10 cellular contexts compared by ENCODE assay signal in the genomic region with DNA sequence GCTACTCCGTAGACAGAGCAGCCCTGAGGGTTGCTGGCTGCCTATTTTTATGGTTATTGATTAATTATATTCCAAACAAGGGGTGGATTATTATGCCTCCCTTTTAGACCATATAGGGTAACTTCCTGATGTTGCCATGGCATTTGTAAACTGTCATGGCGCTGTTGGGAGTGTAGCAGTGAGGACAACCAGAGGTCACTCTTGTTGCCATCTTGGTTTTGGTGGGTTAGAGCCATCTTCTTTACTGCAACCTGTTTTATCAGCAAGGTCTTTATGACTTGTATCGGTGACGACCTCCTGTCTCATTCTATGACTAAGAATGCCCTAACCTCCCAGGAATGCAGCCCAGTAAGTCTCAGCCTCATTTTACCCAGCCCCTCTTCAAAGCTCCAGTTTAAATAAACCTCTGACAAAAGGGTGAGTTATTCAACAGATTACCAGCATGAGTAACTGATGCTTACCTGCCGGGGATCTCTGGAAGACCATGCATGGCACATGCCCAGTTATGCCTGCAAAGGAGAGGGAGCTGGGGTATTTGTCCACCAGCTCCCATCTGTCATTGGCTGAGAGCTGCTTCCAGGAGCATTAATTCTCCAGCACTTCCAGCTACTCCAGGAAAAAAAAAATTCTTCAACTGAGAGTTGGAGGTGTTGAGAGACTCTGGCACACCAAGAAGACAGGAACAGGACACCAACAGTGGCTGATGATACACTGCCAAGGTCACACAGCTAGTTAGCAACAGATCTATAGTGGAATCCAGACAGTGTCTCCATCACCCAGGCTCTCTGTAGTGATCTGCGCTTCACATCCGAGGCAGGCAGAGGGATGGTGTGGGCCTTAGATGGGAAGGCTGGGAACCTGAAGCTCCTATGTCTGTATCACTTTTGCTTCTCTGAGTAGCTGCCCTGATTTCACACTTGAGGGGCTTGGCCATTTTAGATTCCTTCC. TPM values are rescaled to one million over a fixed set of nuclear protein-coding genes. Genes with fewer than 3 reads are reported as not detected.
DNase-seq lines count a peak whose midpoint lies in the region; ATAC-seq, FAIRE-seq and TF ChIP-seq lines count a peak whose summit lies in the region.
"Had no signal": no experiment of that assay in that cellular context is flagged by ENCODE, and none has a peak within 500 bp of the region (broad histone marks: within the 10 kb centered on the region; RNA-seq: fewer than 3 reads in every experiment).

No MANE protein-coding gene starts in this region.

- H3K36me3 Mint-ChIP-seq in CD8-positive, alpha-beta memory T cell: peaks cover 8 to 43% (median 14%) of the 10 kb centered on the region in 3 donors
- peaks cover 3% of the 10 kb centered on the region for H3K36me3 Mint-ChIP-seq in IgD-negative memory B cell
- peaks cover 19% of the 10 kb centered on the region for H3K36me3 Mint-ChIP-seq in chondrocyte (ENCODE audit: low read depth)

- FAIRE-seq in bronchial epithelial cell (lab: Jason Lieb, UNC): no peak

- no peak for ATAC-seq in GM18498 (IDR thresholded peaks at IDR 0.05; ENCODE audit: unreplicated experiment)

- H2BK5ac ChIP-seq in mesendoderm (ENCODE audit: low read length): no peak overlapping the region

- no peak overlapping the region for H3K4ac ChIP-seq in mesendoderm (ENCODE audit: low read depth, low read length)

- no peak overlapping the region for H2BK15ac ChIP-seq in mesendoderm (replicated peaks; ENCODE audit: low read depth)

- H3K56ac ChIP-seq in mesendoderm (ENCODE audit: low read length): no peak overlapping the region

- H2BK120ac ChIP-seq in mesendoderm (ENCODE audit: low read depth, low read length): no peak overlapping the region

- no peak overlapping the region for H3K18ac ChIP-seq in mesendoderm (ENCODE audit: low read length)

- no peak overlapping the region for H2AK5ac ChIP-seq in mesendoderm (ENCODE audit: low read length)

- no peak overlapping the region for H3K9ac ChIP-seq in mesendoderm (ENCODE audit: low read length)

- no peaks in the 10 kb centered on the region for H3K27me3 Mint-ChIP-seq in CD8-positive, alpha-beta memory T cell
- H3K27me3 Mint-ChIP-seq in IgD-negative memory B cell (no peaks in the 10 kb centered on the region), chondrocyte (ENCODE audit: low read depth) (no peaks in the 10 kb centered on the region)

- H3K4me1 ChIP-seq in CD8-positive, alpha-beta memory T cell (ENCODE audit: insufficient read depth, low read length): peaks cover 53% of the 10 kb centered on the region
- H3K4me1 ChIP-seq in mesendoderm (ENCODE audit: control insufficient read depth, low read depth, low read length): no peaks in the 10 kb centered on the region

- no peaks in the 10 kb centered on the region for H3K79me1 ChIP-seq in mesendoderm (ENCODE audit: low read length)

- peaks cover 20% of the 10 kb centered on the region for H3K36me3 ChIP-seq in CD8-positive, alpha-beta memory T cell (ENCODE audit: insufficient read depth, low read length)
- H3K36me3 ChIP-seq in bronchial epithelial cell (ENCODE audit: control insufficient read depth, insufficient read depth, low read length) (peaks cover 17% of the 10 kb centered on the region), mesendoderm (ENCODE audit: control insufficient read depth, insufficient read depth, low read length) (peaks cover 2% of the 10 kb centered on the region)

- H3K4me1 Mint-ChIP-seq in CD8-positive, alpha-beta memory T cell: peaks cover 33 to 69% (median 50%) of the 10 kb centered on the region in 3 donors
- H3K4me1 Mint-ChIP-seq in IgD-negative memory B cell (peaks cover 8 to 15% (median 13%) of the 10 kb centered on the region in 3 donors), chondrocyte (ENCODE audit: low read depth) (peaks cover 18% of the 10 kb centered on the region)

- no peak overlapping the region for H3K4me2 ChIP-seq in mesendoderm (ENCODE audit: low read length)

- no peak overlapping the region for H3K23ac ChIP-seq in mesendoderm (ENCODE audit: low read length)

- no peaks in the 10 kb centered on the region for H3K79me2 ChIP-seq in mesendoderm (ENCODE audit: control insufficient read depth, insufficient read depth, low read length)

- no peak overlapping the region for H3K4me3 ChIP-seq in CD8-positive, alpha-beta memory T cell (ENCODE audit: low read length)
- H3K4me3 ChIP-seq in bronchial epithelial cell (ENCODE audit: low read depth, low read length): no peak overlapping the region
- H3K4me3 ChIP-seq in mesendoderm (ENCODE audit: low read length): no peak overlapping the region

- no peak overlapping the region for H3K27ac ChIP-seq in CD8-positive, alpha-beta memory T cell (ENCODE audit: low read depth, low read length)
- H3K27ac ChIP-seq in mesendoderm (ENCODE audit: low read depth, low read length): no peak overlapping the region

- POLR2A ChIA-PET in CD8-positive, alpha-beta memory T cell (lab: Charles Lee): interaction anchor here (0.6 to 4.1 kb wide), 3 partner anchors 40 to 191 kb away, joined by 4 to 56 read pairs (median 12); no protein-coding TSS in a partner anchor

- DNase-seq in CD8-positive, alpha-beta memory T cell: no peak
- peak; percentile 99 for DNase-seq in bronchial epithelial cell (ENCODE audit: low read depth)
- DNase-seq in mesendoderm: peak; percentile 75
- DNase-seq in chondrocyte (ENCODE audit: low spot score): no peak
- DNase-seq in DMS114 treated with DMSO at 0.1 percent for 48 hours (lab: John Stamatoyannopoulos, UW; ENCODE audit: unreplicated experiment): no peak
- DNase-seq in NCI-H2196 treated with DMSO at 0.1 percent for 48 hours (lab: John Stamatoyannopoulos, UW; ENCODE audit: unreplicated experiment): no peak
- DNase-seq: H7, KBM-7 had no signal

- H3K9me3 Mint-ChIP-seq in CD8-positive, alpha-beta memory T cell: peaks cover 0 to 3% (median 0%) of the 10 kb centered on the region in 5 donors
- H3K9me3 Mint-ChIP-seq in IgD-negative memory B cell (peaks cover 0 to 8% (median 0%) of the 10 kb centered on the region in 3 donors), chondrocyte (ENCODE audit: low read depth) (peaks cover 8% of the 10 kb centered on the region)

- no CpG with 5 or more reads among the region's 7 CpGs for WGBS in mesendoderm (ENCODE audit: extremely low coverage, insufficient coverage, low lambda C conversion rate)

- H3K27ac Mint-ChIP-seq in CD8-positive, alpha-beta memory T cell: peak overlapping the region; percentile 52 to 97 (median 85)
- H3K27ac Mint-ChIP-seq in IgD-negative memory B cell (peak overlapping the region; percentile 59 to 97 (median 67)), chondrocyte (ENCODE audit: unreplicated experiment) (no peak overlapping the region)

- no peaks in the 10 kb centered on the region for H3K27me3 ChIP-seq in CD8-positive, alpha-beta memory T cell (ENCODE audit: insufficient read depth, low read length, poor library complexity, severe bottlenecking)
- no peaks in the 10 kb centered on the region for H3K27me3 ChIP-seq in bronchial epithelial cell (ENCODE audit: control insufficient read depth, insufficient read depth, low read length)
- no peaks in the 10 kb centered on the region for H3K27me3 ChIP-seq in mesendoderm (ENCODE audit: insufficient read depth, low read length, poor library complexity)

- CTCF ChIA-PET in CD8-positive, alpha-beta memory T cell (lab: Charles Lee): interaction anchor here (0.6 to 5.7 kb wide), 9 partner anchors 9 to 418 kb away, joined by 3 to 67 read pairs (median 7); no protein-coding TSS in a partner anchor

- no peaks in the 10 kb centered on the region for H3K9me3 ChIP-seq in CD8-positive, alpha-beta memory T cell (ENCODE audit: low read length)

- no peak overlapping the region for H4K5ac ChIP-seq in mesendoderm (ENCODE audit: low read length)

- peak overlapping the region in 1 of 7 donors; percentile 17 for H3K4me3 Mint-ChIP-seq in CD8-positive, alpha-beta memory T cell
- H3K4me3 Mint-ChIP-seq in IgD-negative memory B cell (peak overlapping the region in 3 of 4 donors; percentile 5 to 47 (median 36)), chondrocyte (ENCODE audit: unreplicated experiment) (no peak overlapping the region)

- TF ChIP-seq CTCF in bronchial epithelial cell (IDR thresholded peaks at IDR 0.05; ENCODE audit: insufficient read depth, low read length, severe bottlenecking): no peak
- TF ChIP-seq CTCF in chondrocyte (IDR thresholded peaks at IDR 0.05): no peak

- H4K8ac ChIP-seq in mesendoderm (ENCODE audit: low read depth, low read length): no peak overlapping the region

RNA-seq across cellular contexts. Expression of gene IL21R, which starts 36.6 kb away (rescaled TPM):
- total RNA-seq in CD8-positive, alpha-beta memory T cell: 10 to 100 TPM; 80.5 to 84.5 TPM
- 53.7 TPM for polyA plus RNA-seq in CD8-positive, alpha-beta memory T cell
- 2.2 TPM for polyA plus RNA-seq in IgD-negative memory B cell
- not detected in 2 replicates for total RNA-seq in bronchial epithelial cell
- 0.52 TPM for polyA plus RNA-seq in mesendoderm (2013, experiment 1 of 2)
- polyA plus RNA-seq in mesendoderm (2013, experiment 2 of 2): 0.63 TPM
- 2.1 to 11.3 TPM (median 2.2 TPM) in 3 replicates for total RNA-seq in chondrocyte

RNA-seq across cellular contexts. Expression of gene IL4R, which starts 51.6 kb away (rescaled TPM):
- 100 to 1,000 TPM; 140 to 142 TPM for total RNA-seq in CD8-positive, alpha-beta memory T cell
- 41.6 TPM for polyA plus RNA-seq in CD8-positive, alpha-beta memory T cell
- 69.6 TPM for polyA plus RNA-seq in IgD-negative memory B cell
- 25.8 and 32.9 TPM in 2 replicates for total RNA-seq in bronchial epithelial cell
- polyA plus RNA-seq in mesendoderm (2013, experiment 1 of 2): 20.4 TPM
- 19.9 TPM for polyA plus RNA-seq in mesendoderm (2013, experiment 2 of 2)
- 30.1 to 47.7 TPM (median 41.0 TPM) in 3 replicates for total RNA-seq in chondrocyte

Comparison
In these comparisons a context has a peak if more than half of its experiments do, and no peak if none do; other contexts are left out.
1. DNase-seq: peak in bronchial epithelial cell (single experiment) and mesendoderm (single experiment); none in CD8-positive, alpha-beta memory T cell (0 of 5), chondrocyte (single experiment), DMS114 treated with DMSO at 0.1 percent for 48 hours (single experiment) and NCI-H2196 treated with DMSO at 0.1 percent for 48 hours (single experiment).